ENCODE assay signal across 16 cellular contexts in genomic region chr10:4254101-4254994, GRCh38.
DNase-seq lines count a peak whose midpoint lies in the region; ATAC-seq, FAIRE-seq and TF ChIP-seq lines count a peak whose summit lies in the region.
"Had no signal": no experiment of that assay in that cellular context is flagged by ENCODE, and none has a peak within 500 bp of the region (broad histone marks: within the 10 kb centered on the region; RNA-seq: fewer than 3 reads in every experiment).

No MANE protein-coding gene starts in this region.

- H3K4me3 ChIP-seq in bronchial epithelial cell (ENCODE audit: low read depth, low read length) = no peak overlapping the region
- H3K4me3 ChIP-seq: coronary artery had no signal

- no peaks in the 10 kb centered on the region for H3K36me3 Mint-ChIP-seq in stimulated activated memory B cell treated with anti-CD40 and anti-IgM and Interleukin-4, amounts not matched to agents 10 μg/mL and 1 μg/mL and 100 μg/mL, for 72 hours
- H3K36me3 Mint-ChIP-seq: IgD-negative memory B cell had no signal

- H3K27me3 ChIP-seq in bronchial epithelial cell (ENCODE audit: control insufficient read depth, insufficient read depth, low read length) = no peaks in the 10 kb centered on the region

- FAIRE-seq in bronchial epithelial cell (lab: Jason Lieb, UNC) = no peak
- FAIRE-seq: A204.1 had no signal

- H3K36me3 ChIP-seq in bronchial epithelial cell (ENCODE audit: control insufficient read depth, insufficient read depth, low read length) = no peaks in the 10 kb centered on the region

- DNase-seq in A172 (ENCODE audit: low spot score) (peak; percentile 45), HT1080 (ENCODE audit: low read depth) (peak; percentile 59), bronchial epithelial cell (ENCODE audit: low read depth) (peak; percentile 79), myocyte (ENCODE audit: low read depth) (peak; percentile 87), dermis blood vessel endothelial cell (no peak), SK-N-DZ (ENCODE audit: low spot score) (no peak)
- no peak for DNase-seq in activated CD4-positive, alpha-beta T cell treated with anti-CD3 and anti-CD28 coated beads for 1 hour
- DNase-seq: NCI-H1694, NCI-H748 treated with DMSO at 0.1 percent for 48 hours, right cardiac atrium, SHP77 treated with DMSO at 0.1 percent for 48 hours had no signal

- H3K4me3 Mint-ChIP-seq in stimulated activated memory B cell treated with anti-CD40 and anti-IgM and Interleukin-4, amounts not matched to agents 10 μg/mL and 1 μg/mL and 100 μg/mL, for 72 hours = no peak overlapping the region
- H3K4me3 Mint-ChIP-seq: IgD-negative memory B cell had no signal

- no peak for ATAC-seq in stimulated activated memory B cell treated with anti-CD40 and anti-IgM and Interleukin-4, amounts not matched to agents 10 μg/mL and 1 μg/mL and 100 μg/mL, for 72 hours
- ATAC-seq: activated naive CD4-positive, alpha-beta T cell treated with anti-CD3 and anti-CD28 coated beads, Interleukin-2, amount 50 U/mL, for 72 hours; right cardiac atrium had no signal

- H3K9me3 Mint-ChIP-seq in stimulated activated memory B cell treated with anti-CD40 and anti-IgM and Interleukin-4, amounts not matched to agents 10 μg/mL and 1 μg/mL and 100 μg/mL, for 72 hours = peaks cover 5% of the 10 kb centered on the region

- H3K27ac Mint-ChIP-seq in stimulated activated memory B cell treated with anti-CD40 and anti-IgM and Interleukin-4, amounts not matched to agents 10 μg/mL and 1 μg/mL and 100 μg/mL, for 72 hours = no peak overlapping the region
- H3K27ac Mint-ChIP-seq: activated naive CD4-positive, alpha-beta T cell treated with anti-CD3 and anti-CD28 coated beads, Interleukin-2, amount 50 U/mL, for 72 hours had no signal

- no peak for TF ChIP-seq CTCF in bronchial epithelial cell (IDR thresholded peaks at IDR 0.05; ENCODE audit: insufficient read depth, low read length, severe bottlenecking)

- no peaks in the 10 kb centered on the region for H3K27me3 Mint-ChIP-seq in stimulated activated memory B cell treated with anti-CD40 and anti-IgM and Interleukin-4, amounts not matched to agents 10 μg/mL and 1 μg/mL and 100 μg/mL, for 72 hours

- no peaks in the 10 kb centered on the region for H3K4me1 Mint-ChIP-seq in stimulated activated memory B cell treated with anti-CD40 and anti-IgM and Interleukin-4, amounts not matched to agents 10 μg/mL and 1 μg/mL and 100 μg/mL, for 72 hours

Comparison
In these comparisons a context has a peak if more than half of its experiments do, and no peak if none do; other contexts are left out.
1. DNase-seq: peak in A172 (single experiment), HT1080 (single experiment), bronchial epithelial cell (single experiment) and myocyte (single experiment); none in dermis blood vessel endothelial cell (single experiment), activated CD4-positive, alpha-beta T cell treated with anti-CD3 and anti-CD28 coated beads for 1 hour (single experiment) and SK-N-DZ (single experiment).